Comparison of ENCODE assay signal across 1 cellular context in the genomic region with DNA sequence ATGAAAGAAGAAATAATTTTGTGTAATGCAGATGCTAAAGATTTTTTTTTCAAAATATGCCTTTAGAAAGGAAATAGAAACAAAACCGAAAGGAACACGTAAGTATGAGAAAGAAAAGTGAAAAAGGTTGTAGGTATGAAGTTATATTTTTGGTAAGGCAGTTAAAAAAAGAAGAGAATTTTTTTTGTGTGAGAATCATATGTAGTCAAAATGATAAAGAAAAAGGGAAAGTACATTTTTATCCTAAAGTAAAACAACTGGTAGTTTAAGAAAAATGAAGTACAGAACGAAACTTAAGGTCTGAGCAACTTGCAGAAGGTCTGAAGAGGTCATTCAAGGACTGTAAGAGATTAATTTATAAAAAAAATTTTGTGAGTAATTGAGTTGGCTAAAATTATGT.
TF ChIP-seq lines count a peak whose summit lies in the region.

No MANE protein-coding gene starts in this region.

TF ChIP-seq in GM12878, 131 proteins besides CTCF, POLR2A, EP300 and RAD21 (continued from another document and continues in another):
- TF ChIP-seq, protein P1, sequence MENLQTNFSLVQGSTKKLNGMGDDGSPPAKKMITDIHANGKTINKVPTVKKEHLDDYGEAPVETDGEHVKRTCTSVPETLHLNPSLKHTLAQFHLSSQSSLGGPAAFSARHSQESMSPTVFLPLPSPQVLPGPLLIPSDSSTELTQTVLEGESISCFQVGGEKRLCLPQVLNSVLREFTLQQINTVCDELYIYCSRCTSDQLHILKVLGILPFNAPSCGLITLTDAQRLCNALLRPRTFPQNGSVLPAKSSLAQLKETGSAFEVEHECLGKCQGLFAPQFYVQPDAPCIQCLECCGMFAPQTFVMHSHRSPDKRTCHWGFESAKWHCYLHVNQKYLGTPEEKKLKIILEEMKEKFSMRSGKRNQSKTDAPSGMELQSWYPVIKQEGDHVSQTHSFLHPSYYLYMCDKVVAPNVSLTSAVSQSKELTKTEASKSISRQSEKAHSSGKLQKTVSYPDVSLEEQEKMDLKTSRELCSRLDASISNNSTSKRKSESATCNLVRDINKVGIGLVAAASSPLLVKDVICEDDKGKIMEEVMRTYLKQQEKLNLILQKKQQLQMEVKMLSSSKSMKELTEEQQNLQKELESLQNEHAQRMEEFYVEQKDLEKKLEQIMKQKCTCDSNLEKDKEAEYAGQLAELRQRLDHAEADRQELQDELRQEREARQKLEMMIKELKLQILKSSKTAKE (IDR thresholded peaks at IDR 0.05; ENCODE audit: low read depth, poor library complexity, severe bottlenecking) = no peak
- no peak for TF ChIP-seq NR2C2 (IDR thresholded peaks at IDR 0.05; ENCODE audit: borderline replicate concordance, control insufficient read depth, insufficient read length, low read depth)
- no peak for TF ChIP-seq MTA3 (IDR thresholded peaks at IDR 0.05; ENCODE audit: borderline replicate concordance, low read length)
- peak; percentile 66; the same call in 1 of the 2 replicates for TF ChIP-seq TBL1XR1 (IDR thresholded peaks at IDR 0.05; ENCODE audit: low read depth, low read length)
- no peak for TF ChIP-seq CHD4 (IDR thresholded peaks at IDR 0.05)
- no peak for TF ChIP-seq KLF5 (IDR thresholded peaks at IDR 0.05; ENCODE audit: partially characterized antibody)
- TF ChIP-seq SIN3A (IDR thresholded peaks at IDR 0.05; ENCODE audit: low read depth, low read length) = no peak
- no peak for TF ChIP-seq SMAD5 (IDR thresholded peaks at IDR 0.05; ENCODE audit: low read depth)
- no peak for TF ChIP-seq NFYA (IDR thresholded peaks at IDR 0.05; ENCODE audit: borderline replicate concordance, low read depth, low read length)
- no peak for TF ChIP-seq SREBF2 (IDR thresholded peaks at IDR 0.05; ENCODE audit: low read length)
- peak; percentile 90 for TF ChIP-seq NFIC (IDR thresholded peaks at IDR 0.05; ENCODE audit: low read depth, low read length)
- TF ChIP-seq FOS (IDR thresholded peaks at IDR 0.05; ENCODE audit: borderline replicate concordance, extremely low read depth, insufficient read length) = no peak
- TF ChIP-seq JUND (IDR thresholded peaks at IDR 0.05; ENCODE audit: low read depth, low read length) = no peak
- TF ChIP-seq RCOR1 (conservative IDR thresholded peaks at IDR 0.05; ENCODE audit: low read depth, low read length) = no peak
- TF ChIP-seq TCF3 (IDR thresholded peaks at IDR 0.05; ENCODE audit: borderline replicate concordance, insufficient read depth, low read depth, low read length) = no peak
- peak; percentile 35; the same call in 1 of the 2 replicates for TF ChIP-seq RUNX3 (IDR thresholded peaks at IDR 0.05; ENCODE audit: low read length)
- TF ChIP-seq NR2C1 (IDR thresholded peaks at IDR 0.05) = no peak
- TF ChIP-seq POU2F2 (IDR thresholded peaks at IDR 0.05; ENCODE audit: borderline replicate concordance, low read depth, low read length) = no peak
- no peak for TF ChIP-seq ZBED1 (IDR thresholded peaks at IDR 0.05; ENCODE audit: borderline replicate concordance)
- no peak for TF ChIP-seq HCFC1 (IDR thresholded peaks at IDR 0.05; ENCODE audit: low read length)
- TF ChIP-seq, protein P2, sequence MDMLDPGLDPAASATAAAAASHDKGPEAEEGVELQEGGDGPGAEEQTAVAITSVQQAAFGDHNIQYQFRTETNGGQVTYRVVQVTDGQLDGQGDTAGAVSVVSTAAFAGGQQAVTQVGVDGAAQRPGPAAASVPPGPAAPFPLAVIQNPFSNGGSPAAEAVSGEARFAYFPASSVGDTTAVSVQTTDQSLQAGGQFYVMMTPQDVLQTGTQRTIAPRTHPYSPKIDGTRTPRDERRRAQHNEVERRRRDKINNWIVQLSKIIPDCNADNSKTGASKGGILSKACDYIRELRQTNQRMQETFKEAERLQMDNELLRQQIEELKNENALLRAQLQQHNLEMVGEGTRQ (IDR thresholded peaks at IDR 0.05; ENCODE audit: borderline replicate concordance, low read depth, low read length) = no peak
- no peak for TF ChIP-seq RELA (IDR thresholded peaks at IDR 0.05; ENCODE audit: borderline replicate concordance, partially characterized antibody)
- no peak for TF ChIP-seq PAX5 (IDR thresholded peaks at IDR 0.05; ENCODE audit: borderline replicate concordance, low read depth, low read length)
- TF ChIP-seq IRF4 (IDR thresholded peaks at IDR 0.05; ENCODE audit: low read depth, low read length) = no peak
- no peak for TF ChIP-seq SMAD1 (IDR thresholded peaks at IDR 0.05; ENCODE audit: low read depth, partially characterized antibody)
- no peak for TF ChIP-seq NRF1 (conservative IDR thresholded peaks at IDR 0.05; ENCODE audit: low read depth, low read length)
- TF ChIP-seq TAF1 (IDR thresholded peaks at IDR 0.05; ENCODE audit: borderline replicate concordance, low read depth, low read length) = no peak
- no peak for TF ChIP-seq BACH1 (IDR thresholded peaks at IDR 0.05; ENCODE audit: borderline replicate concordance)
- TF ChIP-seq KDM1A (IDR thresholded peaks at IDR 0.05; ENCODE audit: borderline replicate concordance) = no peak
- TF ChIP-seq MEF2B (IDR thresholded peaks at IDR 0.05; ENCODE audit: partially characterized antibody, poor library complexity, severe bottlenecking) = peak; percentile 60
- TF ChIP-seq, protein P3, sequence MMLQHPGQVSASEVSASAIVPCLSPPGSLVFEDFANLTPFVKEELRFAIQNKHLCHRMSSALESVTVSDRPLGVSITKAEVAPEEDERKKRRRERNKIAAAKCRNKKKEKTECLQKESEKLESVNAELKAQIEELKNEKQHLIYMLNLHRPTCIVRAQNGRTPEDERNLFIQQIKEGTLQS (IDR thresholded peaks at IDR 0.05; ENCODE audit: borderline replicate concordance, extremely low read depth, low read depth, low read length) = no peak
- TF ChIP-seq TCF7 (IDR thresholded peaks at IDR 0.05; ENCODE audit: borderline replicate concordance) = no peak
- TF ChIP-seq, protein P4, sequence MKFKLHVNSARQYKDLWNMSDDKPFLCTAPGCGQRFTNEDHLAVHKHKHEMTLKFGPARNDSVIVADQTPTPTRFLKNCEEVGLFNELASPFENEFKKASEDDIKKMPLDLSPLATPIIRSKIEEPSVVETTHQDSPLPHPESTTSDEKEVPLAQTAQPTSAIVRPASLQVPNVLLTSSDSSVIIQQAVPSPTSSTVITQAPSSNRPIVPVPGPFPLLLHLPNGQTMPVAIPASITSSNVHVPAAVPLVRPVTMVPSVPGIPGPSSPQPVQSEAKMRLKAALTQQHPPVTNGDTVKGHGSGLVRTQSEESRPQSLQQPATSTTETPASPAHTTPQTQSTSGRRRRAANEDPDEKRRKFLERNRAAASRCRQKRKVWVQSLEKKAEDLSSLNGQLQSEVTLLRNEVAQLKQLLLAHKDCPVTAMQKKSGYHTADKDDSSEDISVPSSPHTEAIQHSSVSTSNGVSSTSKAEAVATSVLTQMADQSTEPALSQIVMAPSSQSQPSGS (IDR thresholded peaks at IDR 0.05; ENCODE audit: low read length) = peak; percentile 81
- TF ChIP-seq CBX3 (IDR thresholded peaks at IDR 0.05; ENCODE audit: borderline replicate concordance, low read depth) = no peak
- TF ChIP-seq ZSCAN29 (IDR thresholded peaks at IDR 0.05) = no peak
- TF ChIP-seq BCL11A (IDR thresholded peaks at IDR 0.05; ENCODE audit: low read depth, low read length) = no peak
- peak; percentile 24; the same call in 1 of the 2 replicates for TF ChIP-seq FOXM1 (IDR thresholded peaks at IDR 0.05; ENCODE audit: low read depth, low read length)
- peak; percentile 79 for TF ChIP-seq JUNB (IDR thresholded peaks at IDR 0.05)
- no peak for TF ChIP-seq ZNF217 (IDR thresholded peaks at IDR 0.05)
- 0 out of 2 replicates have a peak, but pooled peaks have one; percentile 37 for TF ChIP-seq CBX5 (IDR thresholded peaks at IDR 0.05; ENCODE audit: low read depth)
- TF ChIP-seq, protein P5, sequence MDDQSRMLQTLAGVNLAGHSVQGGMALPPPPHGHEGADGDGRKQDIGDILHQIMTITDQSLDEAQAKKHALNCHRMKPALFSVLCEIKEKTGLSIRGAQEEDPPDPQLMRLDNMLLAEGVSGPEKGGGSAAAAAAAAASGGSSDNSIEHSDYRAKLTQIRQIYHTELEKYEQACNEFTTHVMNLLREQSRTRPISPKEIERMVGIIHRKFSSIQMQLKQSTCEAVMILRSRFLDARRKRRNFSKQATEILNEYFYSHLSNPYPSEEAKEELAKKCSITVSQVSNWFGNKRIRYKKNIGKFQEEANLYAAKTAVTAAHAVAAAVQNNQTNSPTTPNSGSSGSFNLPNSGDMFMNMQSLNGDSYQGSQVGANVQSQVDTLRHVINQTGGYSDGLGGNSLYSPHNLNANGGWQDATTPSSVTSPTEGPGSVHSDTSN (IDR thresholded peaks at IDR 0.05; ENCODE audit: insufficient replicate concordance, low read depth, low read length) = no peak
- TF ChIP-seq CEBPB (IDR thresholded peaks at IDR 0.05; ENCODE audit: borderline replicate concordance in 1 of 2, low read depth in 2 of 2, low read length in 2 of 2) = no peak
- no peak for TF ChIP-seq ETV6 (conservative IDR thresholded peaks at IDR 0.05 in 1 of 2, IDR thresholded peaks at IDR 0.05 in 1 of 2; ENCODE audit: borderline replicate concordance in 1 of 2, low read depth in 1 of 2)
- no peak for TF ChIP-seq RAD51 (IDR thresholded peaks at IDR 0.05)
- no peak for TF ChIP-seq BRCA1 (IDR thresholded peaks at IDR 0.05; ENCODE audit: low read depth, low read length)
- TF ChIP-seq, protein P6, sequence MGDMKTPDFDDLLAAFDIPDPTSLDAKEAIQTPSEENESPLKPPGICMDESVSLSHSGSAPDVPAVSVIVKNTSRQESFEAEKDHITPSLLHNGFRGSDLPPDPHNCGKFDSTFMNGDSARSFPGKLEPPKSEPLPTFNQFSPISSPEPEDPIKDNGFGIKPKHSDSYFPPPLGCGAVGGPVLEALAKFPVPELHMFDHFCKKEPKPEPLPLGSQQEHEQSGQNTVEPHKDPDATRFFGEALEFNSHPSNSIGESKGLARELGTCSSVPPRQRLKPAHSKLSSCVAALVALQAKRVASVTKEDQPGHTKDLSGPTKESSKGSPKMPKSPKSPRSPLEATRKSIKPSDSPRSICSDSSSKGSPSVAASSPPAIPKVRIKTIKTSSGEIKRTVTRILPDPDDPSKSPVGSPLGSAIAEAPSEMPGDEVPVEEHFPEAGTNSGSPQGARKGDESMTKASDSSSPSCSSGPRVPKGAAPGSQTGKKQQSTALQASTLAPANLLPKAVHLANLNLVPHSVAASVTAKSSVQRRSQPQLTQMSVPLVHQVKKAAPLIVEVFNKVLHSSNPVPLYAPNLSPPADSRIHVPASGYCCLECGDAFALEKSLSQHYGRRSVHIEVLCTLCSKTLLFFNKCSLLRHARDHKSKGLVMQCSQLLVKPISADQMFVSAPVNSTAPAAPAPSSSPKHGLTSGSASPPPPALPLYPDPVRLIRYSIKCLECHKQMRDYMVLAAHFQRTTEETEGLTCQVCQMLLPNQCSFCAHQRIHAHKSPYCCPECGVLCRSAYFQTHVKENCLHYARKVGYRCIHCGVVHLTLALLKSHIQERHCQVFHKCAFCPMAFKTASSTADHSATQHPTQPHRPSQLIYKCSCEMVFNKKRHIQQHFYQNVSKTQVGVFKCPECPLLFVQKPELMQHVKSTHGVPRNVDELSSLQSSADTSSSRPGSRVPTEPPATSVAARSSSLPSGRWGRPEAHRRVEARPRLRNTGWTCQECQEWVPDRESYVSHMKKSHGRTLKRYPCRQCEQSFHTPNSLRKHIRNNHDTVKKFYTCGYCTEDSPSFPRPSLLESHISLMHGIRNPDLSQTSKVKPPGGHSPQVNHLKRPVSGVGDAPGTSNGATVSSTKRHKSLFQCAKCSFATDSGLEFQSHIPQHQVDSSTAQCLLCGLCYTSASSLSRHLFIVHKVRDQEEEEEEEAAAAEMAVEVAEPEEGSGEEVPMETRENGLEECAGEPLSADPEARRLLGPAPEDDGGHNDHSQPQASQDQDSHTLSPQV (IDR thresholded peaks at IDR 0.05) = no peak
- TF ChIP-seq MXI1 (IDR thresholded peaks at IDR 0.05; ENCODE audit: low read depth, low read length) = no peak
- TF ChIP-seq FOXK2 (IDR thresholded peaks at IDR 0.05) = no peak
- TF ChIP-seq DPF2 (IDR thresholded peaks at IDR 0.05) = no peak
- peak; percentile 92 for TF ChIP-seq MEF2A (IDR thresholded peaks at IDR 0.05; ENCODE audit: insufficient read depth, low read depth, low read length)
- TF ChIP-seq, protein P7, sequence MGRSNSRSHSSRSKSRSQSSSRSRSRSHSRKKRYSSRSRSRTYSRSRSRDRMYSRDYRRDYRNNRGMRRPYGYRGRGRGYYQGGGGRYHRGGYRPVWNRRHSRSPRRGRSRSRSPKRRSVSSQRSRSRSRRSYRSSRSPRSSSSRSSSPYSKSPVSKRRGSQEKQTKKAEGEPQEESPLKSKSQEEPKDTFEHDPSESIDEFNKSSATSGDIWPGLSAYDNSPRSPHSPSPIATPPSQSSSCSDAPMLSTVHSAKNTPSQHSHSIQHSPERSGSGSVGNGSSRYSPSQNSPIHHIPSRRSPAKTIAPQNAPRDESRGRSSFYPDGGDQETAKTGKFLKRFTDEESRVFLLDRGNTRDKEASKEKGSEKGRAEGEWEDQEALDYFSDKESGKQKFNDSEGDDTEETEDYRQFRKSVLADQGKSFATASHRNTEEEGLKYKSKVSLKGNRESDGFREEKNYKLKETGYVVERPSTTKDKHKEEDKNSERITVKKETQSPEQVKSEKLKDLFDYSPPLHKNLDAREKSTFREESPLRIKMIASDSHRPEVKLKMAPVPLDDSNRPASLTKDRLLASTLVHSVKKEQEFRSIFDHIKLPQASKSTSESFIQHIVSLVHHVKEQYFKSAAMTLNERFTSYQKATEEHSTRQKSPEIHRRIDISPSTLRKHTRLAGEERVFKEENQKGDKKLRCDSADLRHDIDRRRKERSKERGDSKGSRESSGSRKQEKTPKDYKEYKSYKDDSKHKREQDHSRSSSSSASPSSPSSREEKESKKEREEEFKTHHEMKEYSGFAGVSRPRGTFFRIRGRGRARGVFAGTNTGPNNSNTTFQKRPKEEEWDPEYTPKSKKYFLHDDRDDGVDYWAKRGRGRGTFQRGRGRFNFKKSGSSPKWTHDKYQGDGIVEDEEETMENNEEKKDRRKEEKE (IDR thresholded peaks at IDR 0.05) = no peak
- no peak for TF ChIP-seq HDGF (IDR thresholded peaks at IDR 0.05)
- no peak for TF ChIP-seq CREM (IDR thresholded peaks at IDR 0.05; ENCODE audit: low read depth)
- TF ChIP-seq, protein P8, sequence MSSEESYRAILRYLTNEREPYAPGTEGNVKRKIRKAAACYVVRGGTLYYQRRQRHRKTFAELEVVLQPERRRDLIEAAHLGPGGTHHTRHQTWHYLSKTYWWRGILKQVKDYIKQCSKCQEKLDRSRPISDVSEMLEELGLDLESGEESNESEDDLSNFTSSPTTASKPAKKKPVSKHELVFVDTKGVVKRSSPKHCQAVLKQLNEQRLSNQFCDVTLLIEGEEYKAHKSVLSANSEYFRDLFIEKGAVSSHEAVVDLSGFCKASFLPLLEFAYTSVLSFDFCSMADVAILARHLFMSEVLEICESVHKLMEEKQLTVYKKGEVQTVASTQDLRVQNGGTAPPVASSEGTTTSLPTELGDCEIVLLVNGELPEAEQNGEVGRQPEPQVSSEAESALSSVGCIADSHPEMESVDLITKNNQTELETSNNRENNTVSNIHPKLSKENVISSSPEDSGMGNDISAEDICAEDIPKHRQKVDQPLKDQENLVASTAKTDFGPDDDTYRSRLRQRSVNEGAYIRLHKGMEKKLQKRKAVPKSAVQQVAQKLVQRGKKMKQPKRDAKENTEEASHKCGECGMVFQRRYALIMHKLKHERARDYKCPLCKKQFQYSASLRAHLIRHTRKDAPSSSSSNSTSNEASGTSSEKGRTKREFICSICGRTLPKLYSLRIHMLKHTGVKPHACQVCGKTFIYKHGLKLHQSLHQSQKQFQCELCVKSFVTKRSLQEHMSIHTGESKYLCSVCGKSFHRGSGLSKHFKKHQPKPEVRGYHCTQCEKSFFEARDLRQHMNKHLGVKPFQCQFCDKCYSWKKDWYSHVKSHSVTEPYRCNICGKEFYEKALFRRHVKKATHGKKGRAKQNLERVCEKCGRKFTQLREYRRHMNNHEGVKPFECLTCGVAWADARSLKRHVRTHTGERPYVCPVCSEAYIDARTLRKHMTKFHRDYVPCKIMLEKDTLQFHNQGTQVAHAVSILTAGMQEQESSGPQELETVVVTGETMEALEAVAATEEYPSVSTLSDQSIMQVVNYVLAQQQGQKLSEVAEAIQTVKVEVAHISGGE (CRISPR knock-in tag; IDR thresholded peaks at IDR 0.05) = no peak
